2 cellular contexts compared by ENCODE assay signal in genomic region chr7:131325179-131325840, GRCh38.
TF ChIP-seq lines count a peak whose summit lies in the region.

No MANE protein-coding gene starts in this region.

TF ChIP-seq in SK-N-SH, 30 proteins besides CTCF, POLR2A, EP300 and RAD21 (continued from another document):
- TF ChIP-seq TAF1 (IDR thresholded peaks at IDR 0.05; ENCODE audit: borderline replicate concordance, low read depth, low read length) = no peak

TF ChIP-seq in SK-N-SH treated with all-trans-retinoic acid at 6 μM for 48 hours, 23 proteins besides CTCF, POLR2A, EP300 and RAD21 (continued from another document):
- TF ChIP-seq TSHZ2 (CRISPR knock-in tag; IDR thresholded peaks at IDR 0.05) (no peak), ESRRG (CRISPR knock-in tag; IDR thresholded peaks at IDR 0.05) (no peak), RARB (CRISPR knock-in tag; IDR thresholded peaks at IDR 0.05) (no peak), TCF4 (CRISPR knock-in tag; IDR thresholded peaks at IDR 0.05; ENCODE audit: borderline replicate concordance) (no peak), ZNF70 (CRISPR knock-in tag; IDR thresholded peaks at IDR 0.05) (no peak), CREB5 (CRISPR knock-in tag; IDR thresholded peaks at IDR 0.05; ENCODE audit: low read depth) (no peak), POU6F1 (CRISPR knock-in tag; IDR thresholded peaks at IDR 0.05; ENCODE audit: borderline replicate concordance, low read depth) (no peak), TOX (CRISPR knock-in tag; IDR thresholded peaks at IDR 0.05; ENCODE audit: borderline replicate concordance) (no peak)
TF ChIP-seq in SK-N-SH treated with all-trans-retinoic acid at 6 μM for 48 hours: peak in this region for 0.
